16 cellular contexts compared by ENCODE assay signal in genomic region chr10:95353123-95353522, GRCh38.
DNase-seq lines count a peak whose midpoint lies in the region; ATAC-seq and TF ChIP-seq lines count a peak whose summit lies in the region.
"Had no signal": no experiment of that assay in that cellular context is flagged by ENCODE, and none has a peak within 500 bp of the region (broad histone marks: within the 10 kb centered on the region; RNA-seq: fewer than 3 reads in every experiment).

No MANE protein-coding gene starts in this region.

- ATAC-seq in GM18502 (IDR thresholded peaks at IDR 0.05; ENCODE audit: poor library complexity, unreplicated experiment) (peak; percentile 45), HG03354 (IDR thresholded peaks at IDR 0.05; ENCODE audit: poor library complexity, severe bottlenecking, unreplicated experiment) (peak; percentile 37), gastroesophageal sphincter (no peak)
- ATAC-seq: HepG2 had no signal

- H3K27me3 ChIP-seq in gastroesophageal sphincter (no peaks in the 10 kb centered on the region), subcutaneous abdominal adipose tissue (ENCODE audit: control insufficient read depth in 5 of 5, insufficient read depth in 4 of 5, low read length in 5 of 5) (no peaks in the 10 kb centered on the region)
- H3K27me3 ChIP-seq: BLaER1 had no signal

- H3K27ac ChIP-seq in gastroesophageal sphincter (peak overlapping the region in 3 of 4 donors; percentile 16 to 73 (median 49)), subcutaneous abdominal adipose tissue (ENCODE audit: low read depth, low read length) (peak overlapping the region; percentile 94)
- H3K27ac ChIP-seq: BLaER1 had no signal

- TF ChIP-seq POLR2A in gastroesophageal sphincter (IDR thresholded peaks at IDR 0.05): no peak

- H3K9me3 ChIP-seq in gastroesophageal sphincter: no peaks in the 10 kb centered on the region
- H3K9me3 ChIP-seq in subcutaneous abdominal adipose tissue (ENCODE audit: control insufficient read depth in 5 of 5, low read length in 5 of 5): no peaks in the 10 kb centered on the region
- H3K9me3 ChIP-seq: BLaER1 had no signal

- TF ChIP-seq CTCF in gastroesophageal sphincter (IDR thresholded peaks at IDR 0.05): no peak

- H3K9ac ChIP-seq in subcutaneous abdominal adipose tissue (ENCODE audit: low read length in 5 of 5): peak overlapping the region in 2 of 5 donors; percentile 11 to 22
- H3K9ac ChIP-seq: BLaER1 had no signal

- H3K36me3 ChIP-seq in gastroesophageal sphincter (peaks cover 10 to 100% of the 10 kb centered on the region in 2 donors), subcutaneous abdominal adipose tissue (ENCODE audit: control insufficient read depth in 5 of 5, insufficient read depth in 5 of 5, low read length in 5 of 5) (peaks cover 28 to 93% (median 74%) of the 10 kb centered on the region in 5 donors)

- no peak for DNase-seq in NCI-H69 (lab: John Stamatoyannopoulos, UW)
- no peak for DNase-seq in cortex of kidney (lab: John Stamatoyannopoulos, UW)
- no peak for DNase-seq in occipital lobe (lab: John Stamatoyannopoulos, UW)
- DNase-seq: 8988T; AML-193; CD8-positive, alpha-beta memory T cell; DMS53; GF-D8; GOT3; H9 had no signal

- H3K4me3 ChIP-seq in gastroesophageal sphincter (no peak overlapping the region), subcutaneous abdominal adipose tissue (ENCODE audit: low read depth in 1 of 5, low read length in 5 of 5) (no peak overlapping the region)
- H3K4me3 ChIP-seq: BLaER1 had no signal

- H3K4me1 ChIP-seq in gastroesophageal sphincter (peaks cover 12 to 89% (median 24%) of the 10 kb centered on the region in 3 donors), subcutaneous abdominal adipose tissue (ENCODE audit: control insufficient read depth in 5 of 5, insufficient read depth in 5 of 5, low read length in 5 of 5) (peaks cover 13 to 92% (median 68%) of the 10 kb centered on the region in 5 donors)
- H3K4me1 ChIP-seq: BLaER1 had no signal

- no peak for TF ChIP-seq EP300 in gastroesophageal sphincter (IDR thresholded peaks at IDR 0.05)
